1 cellular context compared by ENCODE assay signal in the genomic region with DNA sequence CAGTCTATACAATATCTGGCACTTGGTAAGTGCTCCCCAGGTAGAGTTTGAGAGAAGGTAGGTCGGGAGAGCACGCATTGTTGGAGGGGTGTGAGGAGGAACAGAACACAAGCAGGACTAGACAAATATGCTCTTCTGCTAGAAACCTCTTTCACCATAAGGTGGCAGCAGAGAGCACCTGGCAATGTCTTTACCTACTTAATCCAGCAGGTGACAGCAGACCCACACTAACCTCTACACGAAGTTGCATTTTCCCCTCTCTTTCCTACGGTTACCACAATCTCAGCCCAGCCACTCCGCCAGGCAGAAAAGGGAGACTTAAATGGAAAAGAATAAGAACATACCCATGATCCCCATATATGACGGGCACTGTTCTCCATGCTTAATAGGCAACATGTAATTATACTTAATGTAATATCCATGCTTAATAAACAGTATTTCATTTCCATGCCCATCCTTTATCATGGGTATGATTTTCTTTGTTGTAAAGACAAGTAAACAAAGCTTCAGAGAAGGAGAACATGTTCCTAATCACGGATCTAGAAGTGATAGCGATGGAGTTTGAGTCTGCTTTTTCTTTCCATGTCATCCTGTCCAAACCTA.
A peak's percentile ranks its signal among the peaks of the same experiment; 100 is the strongest.
TF ChIP-seq lines count a peak whose summit lies in the region.

No MANE protein-coding gene starts in this region.

TF ChIP-seq in K562, 482 proteins besides CTCF, POLR2A, EP300 and RAD21 (continued from another document and continues in another):
- TF ChIP-seq, protein P1, sequence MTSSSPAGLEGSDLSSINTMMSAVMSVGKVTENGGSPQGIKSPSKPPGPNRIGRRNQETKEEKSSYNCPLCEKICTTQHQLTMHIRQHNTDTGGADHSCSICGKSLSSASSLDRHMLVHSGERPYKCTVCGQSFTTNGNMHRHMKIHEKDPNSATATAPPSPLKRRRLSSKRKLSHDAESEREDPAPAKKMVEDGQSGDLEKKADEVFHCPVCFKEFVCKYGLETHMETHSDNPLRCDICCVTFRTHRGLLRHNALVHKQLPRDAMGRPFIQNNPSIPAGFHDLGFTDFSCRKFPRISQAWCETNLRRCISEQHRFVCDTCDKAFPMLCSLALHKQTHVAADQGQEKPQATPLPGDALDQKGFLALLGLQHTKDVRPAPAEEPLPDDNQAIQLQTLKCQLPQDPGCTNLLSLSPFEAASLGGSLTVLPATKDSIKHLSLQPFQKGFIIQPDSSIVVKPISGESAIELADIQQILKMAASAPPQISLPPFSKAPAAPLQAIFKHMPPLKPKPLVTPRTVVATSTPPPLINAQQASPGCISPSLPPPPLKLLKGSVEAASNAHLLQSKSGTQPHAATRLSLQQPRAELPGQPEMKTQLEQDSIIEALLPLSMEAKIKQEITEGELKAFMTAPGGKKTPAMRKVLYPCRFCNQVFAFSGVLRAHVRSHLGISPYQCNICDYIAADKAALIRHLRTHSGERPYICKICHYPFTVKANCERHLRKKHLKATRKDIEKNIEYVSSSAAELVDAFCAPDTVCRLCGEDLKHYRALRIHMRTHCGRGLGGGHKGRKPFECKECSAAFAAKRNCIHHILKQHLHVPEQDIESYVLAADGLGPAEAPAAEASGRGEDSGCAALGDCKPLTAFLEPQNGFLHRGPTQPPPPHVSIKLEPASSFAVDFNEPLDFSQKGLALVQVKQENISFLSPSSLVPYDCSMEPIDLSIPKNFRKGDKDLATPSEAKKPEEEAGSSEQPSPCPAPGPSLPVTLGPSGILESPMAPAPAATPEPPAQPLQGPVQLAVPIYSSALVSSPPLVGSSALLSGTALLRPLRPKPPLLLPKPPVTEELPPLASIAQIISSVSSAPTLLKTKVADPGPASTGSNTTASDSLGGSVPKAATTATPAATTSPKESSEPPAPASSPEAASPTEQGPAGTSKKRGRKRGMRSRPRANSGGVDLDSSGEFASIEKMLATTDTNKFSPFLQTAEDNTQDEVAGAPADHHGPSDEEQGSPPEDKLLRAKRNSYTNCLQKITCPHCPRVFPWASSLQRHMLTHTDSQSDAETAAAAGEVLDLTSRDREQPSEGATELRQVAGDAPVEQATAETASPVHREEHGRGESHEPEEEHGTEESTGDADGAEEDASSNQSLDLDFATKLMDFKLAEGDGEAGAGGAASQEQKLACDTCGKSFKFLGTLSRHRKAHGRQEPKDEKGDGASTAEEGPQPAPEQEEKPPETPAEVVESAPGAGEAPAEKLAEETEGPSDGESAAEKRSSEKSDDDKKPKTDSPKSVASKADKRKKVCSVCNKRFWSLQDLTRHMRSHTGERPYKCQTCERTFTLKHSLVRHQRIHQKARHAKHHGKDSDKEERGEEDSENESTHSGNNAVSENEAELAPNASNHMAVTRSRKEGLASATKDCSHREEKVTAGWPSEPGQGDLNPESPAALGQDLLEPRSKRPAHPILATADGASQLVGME (CRISPR knock-in tag; IDR thresholded peaks at IDR 0.05) = no peak
- TF ChIP-seq STAG1 (CRISPR knock-in tag; IDR thresholded peaks at IDR 0.05; ENCODE audit: borderline replicate concordance) (peak; percentile 38; the same call in 1 of the 2 replicates), RBM17 (IDR thresholded peaks at IDR 0.05; ENCODE audit: borderline replicate concordance, low read depth, low read length) (no peak), ELF1 (tag; IDR thresholded peaks at IDR 0.05) (no peak), ZNF175 (CRISPR knock-in tag; IDR thresholded peaks at IDR 0.05; ENCODE audit: low read depth) (no peak), MAFK (IDR thresholded peaks at IDR 0.05; ENCODE audit: low read length) (0 out of 2 replicates have a peak, but pooled peaks have one; percentile 13), JUND (IDR thresholded peaks at IDR 0.05; ENCODE audit: borderline replicate concordance, low read depth, low read length) (peak; percentile 54; the same call in 1 of the 2 replicates), JUND (tag; IDR thresholded peaks at IDR 0.05; ENCODE audit: borderline replicate concordance, low read depth, low read length) (no peak), NR2F6 (CRISPR knock-in tag; IDR thresholded peaks at IDR 0.05) (no peak), SMARCA5 (IDR thresholded peaks at IDR 0.05) (no peak), CC2D1A (IDR thresholded peaks at IDR 0.05) (peak; percentile 84), TGIF2 (CRISPR knock-in tag; IDR thresholded peaks at IDR 0.05) (no peak), ESRRA (IDR thresholded peaks at IDR 0.05; ENCODE audit: borderline replicate concordance, low read depth) (peak; percentile 21; the same call in 1 of the 2 replicates), SREBF1 (IDR thresholded peaks at IDR 0.05; ENCODE audit: borderline replicate concordance, low read depth, low read length) (no peak), MXI1 (IDR thresholded peaks at IDR 0.05; ENCODE audit: low read depth, low read length) (no peak), HDAC1 (IDR thresholded peaks at IDR 0.05) (no peak), IRF2 (CRISPR knock-in tag; IDR thresholded peaks at IDR 0.05) (no peak), TCF7L2 (IDR thresholded peaks at IDR 0.05; ENCODE audit: low read depth, low read length) (no peak), NCOR1 (IDR thresholded peaks at IDR 0.05) (0 out of 2 replicates have a peak, but pooled peaks have one; percentile 16), POLR3A (IDR thresholded peaks at IDR 0.05; ENCODE audit: borderline replicate concordance, extremely low read depth, insufficient read depth, insufficient read length) (no peak), NFXL1 (CRISPR knock-in tag; IDR thresholded peaks at IDR 0.05) (no peak), ARID2 (IDR thresholded peaks at IDR 0.05) (peak; percentile 97), MTF1 (CRISPR knock-in tag; IDR thresholded peaks at IDR 0.05; ENCODE audit: borderline replicate concordance) (no peak), SRSF3 (IDR thresholded peaks at IDR 0.05; ENCODE audit: insufficient read depth, low read length) (no peak), ZNF408 (CRISPR knock-in tag; IDR thresholded peaks at IDR 0.05; ENCODE audit: low read depth) (no peak), SIRT6 (IDR thresholded peaks at IDR 0.05; ENCODE audit: low read depth, low read length) (no peak), SIX5 (IDR thresholded peaks at IDR 0.05; ENCODE audit: borderline replicate concordance in 1 of 2, insufficient read depth in 1 of 2, low read depth in 1 of 2, low read length in 2 of 2) (no peak), ZNF668 (CRISPR knock-in tag; IDR thresholded peaks at IDR 0.05) (no peak), ZFX (CRISPR knock-in tag; IDR thresholded peaks at IDR 0.05) (no peak), ZNF707 (CRISPR knock-in tag; conservative IDR thresholded peaks at IDR 0.05) (no peak), PRPF4 (IDR thresholded peaks at IDR 0.05; ENCODE audit: insufficient read depth, low read depth, low read length, poor library complexity, severe bottlenecking) (no peak), MECOM (CRISPR knock-in tag; IDR thresholded peaks at IDR 0.05) (no peak), PCBP1 (IDR thresholded peaks at IDR 0.05; ENCODE audit: low read depth, low read length, poor library complexity, severe bottlenecking) (no peak), CBX8 (IDR thresholded peaks at IDR 0.05; ENCODE audit: borderline replicate concordance, extremely low read depth, low read depth, low read length, poor library complexity, severe bottlenecking) (no peak), HEY1 (CRISPR knock-in tag; IDR thresholded peaks at IDR 0.05; ENCODE audit: borderline replicate concordance) (no peak), SRSF7 (optimal IDR thresholded peaks at IDR 0.05; ENCODE audit: low read depth, low read length) (no peak), MAZ (CRISPR knock-in tag; conservative IDR thresholded peaks at IDR 0.05 in 1 of 2, IDR thresholded peaks at IDR 0.05 in 1 of 2) (peak in 1 of 2 experiments; percentile 41; a peak in 1 of 4 replicates), RBBP5 (IDR thresholded peaks at IDR 0.05; ENCODE audit: borderline replicate concordance, insufficient read depth, low read length, poor library complexity, severe bottlenecking) (no peak), GATAD2B (IDR thresholded peaks at IDR 0.05; ENCODE audit: borderline replicate concordance) (no peak), MAFF (IDR thresholded peaks at IDR 0.05; ENCODE audit: low read length) (no peak)
- TF ChIP-seq, protein P2, sequence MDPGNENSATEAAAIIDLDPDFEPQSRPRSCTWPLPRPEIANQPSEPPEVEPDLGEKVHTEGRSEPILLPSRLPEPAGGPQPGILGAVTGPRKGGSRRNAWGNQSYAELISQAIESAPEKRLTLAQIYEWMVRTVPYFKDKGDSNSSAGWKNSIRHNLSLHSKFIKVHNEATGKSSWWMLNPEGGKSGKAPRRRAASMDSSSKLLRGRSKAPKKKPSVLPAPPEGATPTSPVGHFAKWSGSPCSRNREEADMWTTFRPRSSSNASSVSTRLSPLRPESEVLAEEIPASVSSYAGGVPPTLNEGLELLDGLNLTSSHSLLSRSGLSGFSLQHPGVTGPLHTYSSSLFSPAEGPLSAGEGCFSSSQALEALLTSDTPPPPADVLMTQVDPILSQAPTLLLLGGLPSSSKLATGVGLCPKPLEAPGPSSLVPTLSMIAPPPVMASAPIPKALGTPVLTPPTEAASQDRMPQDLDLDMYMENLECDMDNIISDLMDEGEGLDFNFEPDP (CRISPR knock-in tag; IDR thresholded peaks at IDR 0.05) = no peak
- TF ChIP-seq, protein P3, sequence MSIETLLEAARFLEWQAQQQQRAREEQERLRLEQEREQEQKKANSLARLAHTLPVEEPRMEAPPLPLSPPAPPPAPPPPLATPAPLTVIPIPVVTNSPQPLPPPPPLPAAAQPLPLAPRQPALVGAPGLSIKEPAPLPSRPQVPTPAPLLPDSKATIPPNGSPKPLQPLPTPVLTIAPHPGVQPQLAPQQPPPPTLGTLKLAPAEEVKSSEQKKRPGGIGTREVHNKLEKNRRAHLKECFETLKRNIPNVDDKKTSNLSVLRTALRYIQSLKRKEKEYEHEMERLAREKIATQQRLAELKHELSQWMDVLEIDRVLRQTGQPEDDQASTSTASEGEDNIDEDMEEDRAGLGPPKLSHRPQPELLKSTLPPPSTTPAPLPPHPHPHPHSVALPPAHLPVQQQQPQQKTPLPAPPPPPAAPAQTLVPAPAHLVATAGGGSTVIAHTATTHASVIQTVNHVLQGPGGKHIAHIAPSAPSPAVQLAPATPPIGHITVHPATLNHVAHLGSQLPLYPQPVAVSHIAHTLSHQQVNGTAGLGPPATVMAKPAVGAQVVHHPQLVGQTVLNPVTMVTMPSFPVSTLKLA (conservative IDR thresholded peaks at IDR 0.05) = no peak
- TF ChIP-seq, protein P4, sequence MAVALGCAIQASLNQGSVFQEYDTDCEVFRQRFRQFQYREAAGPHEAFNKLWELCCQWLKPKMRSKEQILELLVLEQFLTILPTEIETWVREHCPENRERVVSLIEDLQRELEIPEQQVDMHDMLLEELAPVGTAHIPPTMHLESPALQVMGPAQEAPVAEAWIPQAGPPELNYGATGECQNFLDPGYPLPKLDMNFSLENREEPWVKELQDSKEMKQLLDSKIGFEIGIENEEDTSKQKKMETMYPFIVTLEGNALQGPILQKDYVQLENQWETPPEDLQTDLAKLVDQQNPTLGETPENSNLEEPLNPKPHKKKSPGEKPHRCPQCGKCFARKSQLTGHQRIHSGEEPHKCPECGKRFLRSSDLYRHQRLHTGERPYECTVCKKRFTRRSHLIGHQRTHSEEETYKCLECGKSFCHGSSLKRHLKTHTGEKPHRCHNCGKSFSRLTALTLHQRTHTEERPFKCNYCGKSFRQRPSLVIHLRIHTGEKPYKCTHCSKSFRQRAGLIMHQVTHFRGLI (CRISPR knock-in tag; IDR thresholded peaks at IDR 0.05) = no peak
- TF ChIP-seq, protein P5, sequence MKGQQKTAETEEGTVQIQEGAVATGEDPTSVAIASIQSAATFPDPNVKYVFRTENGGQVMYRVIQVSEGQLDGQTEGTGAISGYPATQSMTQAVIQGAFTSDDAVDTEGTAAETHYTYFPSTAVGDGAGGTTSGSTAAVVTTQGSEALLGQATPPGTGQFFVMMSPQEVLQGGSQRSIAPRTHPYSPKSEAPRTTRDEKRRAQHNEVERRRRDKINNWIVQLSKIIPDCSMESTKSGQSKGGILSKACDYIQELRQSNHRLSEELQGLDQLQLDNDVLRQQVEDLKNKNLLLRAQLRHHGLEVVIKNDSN (CRISPR knock-in tag; IDR thresholded peaks at IDR 0.05) = no peak
- TF ChIP-seq, protein P6, sequence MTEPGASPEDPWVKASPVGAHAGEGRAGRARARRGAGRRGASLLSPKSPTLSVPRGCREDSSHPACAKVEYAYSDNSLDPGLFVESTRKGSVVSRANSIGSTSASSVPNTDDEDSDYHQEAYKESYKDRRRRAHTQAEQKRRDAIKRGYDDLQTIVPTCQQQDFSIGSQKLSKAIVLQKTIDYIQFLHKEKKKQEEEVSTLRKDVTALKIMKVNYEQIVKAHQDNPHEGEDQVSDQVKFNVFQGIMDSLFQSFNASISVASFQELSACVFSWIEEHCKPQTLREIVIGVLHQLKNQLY (CRISPR knock-in tag; conservative IDR thresholded peaks at IDR 0.05) = no peak
- TF ChIP-seq, protein P7, sequence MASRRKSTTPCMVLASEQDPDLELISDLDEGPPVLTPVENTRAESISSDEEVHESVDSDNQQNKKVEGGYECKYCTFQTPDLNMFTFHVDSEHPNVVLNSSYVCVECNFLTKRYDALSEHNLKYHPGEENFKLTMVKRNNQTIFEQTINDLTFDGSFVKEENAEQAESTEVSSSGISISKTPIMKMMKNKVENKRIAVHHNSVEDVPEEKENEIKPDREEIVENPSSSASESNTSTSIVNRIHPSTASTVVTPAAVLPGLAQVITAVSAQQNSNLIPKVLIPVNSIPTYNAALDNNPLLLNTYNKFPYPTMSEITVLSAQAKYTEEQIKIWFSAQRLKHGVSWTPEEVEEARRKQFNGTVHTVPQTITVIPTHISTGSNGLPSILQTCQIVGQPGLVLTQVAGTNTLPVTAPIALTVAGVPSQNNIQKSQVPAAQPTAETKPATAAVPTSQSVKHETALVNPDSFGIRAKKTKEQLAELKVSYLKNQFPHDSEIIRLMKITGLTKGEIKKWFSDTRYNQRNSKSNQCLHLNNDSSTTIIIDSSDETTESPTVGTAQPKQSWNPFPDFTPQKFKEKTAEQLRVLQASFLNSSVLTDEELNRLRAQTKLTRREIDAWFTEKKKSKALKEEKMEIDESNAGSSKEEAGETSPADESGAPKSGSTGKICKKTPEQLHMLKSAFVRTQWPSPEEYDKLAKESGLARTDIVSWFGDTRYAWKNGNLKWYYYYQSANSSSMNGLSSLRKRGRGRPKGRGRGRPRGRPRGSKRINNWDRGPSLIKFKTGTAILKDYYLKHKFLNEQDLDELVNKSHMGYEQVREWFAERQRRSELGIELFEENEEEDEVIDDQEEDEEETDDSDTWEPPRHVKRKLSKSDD (conservative IDR thresholded peaks at IDR 0.05; ENCODE audit: low read length) = 0 out of 2 replicates have a peak, but pooled peaks have one; percentile 63
